Comparison of ENCODE assay signal across 8 cellular contexts in the genomic region with DNA sequence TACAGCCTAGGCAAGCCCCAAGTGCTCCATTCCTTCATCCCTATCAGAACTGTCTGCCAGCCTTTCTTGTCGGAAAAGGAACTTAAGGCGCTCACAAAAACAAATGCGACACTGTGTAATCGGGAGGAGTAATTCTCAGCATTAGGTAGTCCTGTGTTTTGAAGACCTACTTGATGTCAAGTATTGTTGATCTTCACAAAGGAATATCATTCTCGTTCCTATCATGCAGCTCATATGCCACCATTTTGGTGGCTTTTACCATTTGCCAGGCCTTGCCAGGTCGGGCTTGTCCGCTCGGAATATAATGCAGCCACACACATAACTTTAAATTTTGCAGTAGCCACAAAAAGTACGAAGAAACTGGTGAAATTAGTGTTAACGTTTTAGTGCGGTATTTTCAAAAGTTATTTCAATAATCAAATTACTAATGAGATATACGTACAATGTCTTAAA. TPM values are rescaled to one million over a fixed set of nuclear protein-coding genes. Genes with fewer than 3 reads are reported as not detected.
DNase-seq lines count a peak whose midpoint lies in the region; ATAC-seq and TF ChIP-seq lines count a peak whose summit lies in the region.

No MANE protein-coding gene starts in this region.

- H3K4me1 Mint-ChIP-seq in CD4-positive, alpha-beta T cell (ENCODE audit: low read depth), result peaks cover 38% of the 10 kb centered on the region
- peaks cover 28% of the 10 kb centered on the region for H3K4me1 Mint-ChIP-seq in activated B cell treated with CpG ODN at 0.5 μM for 24 hours

- H3K27me3 Mint-ChIP-seq in CD4-positive, alpha-beta T cell, result no peaks in the 10 kb centered on the region
- H3K27me3 Mint-ChIP-seq in activated B cell treated with CpG ODN at 0.5 μM for 24 hours, result peaks cover 2% of the 10 kb centered on the region

- H3K79me2 ChIP-seq in smooth muscle cell (ENCODE audit: low read depth), result peaks cover 37% of the 10 kb centered on the region

- peak overlapping the region; percentile 99 for H2AFZ ChIP-seq in smooth muscle cell (ENCODE audit: low read depth)

- 48% methylated on average over 12 of the region's 12 CpGs for WGBS in right cardiac atrium
- 49% methylated on average over 12 of the region's 12 CpGs for WGBS in smooth muscle cell (ENCODE audit: low lambda C conversion rate)

- ATAC-seq in CD4-positive, alpha-beta T cell (ENCODE audit: poor library complexity), result peak; percentile 1
- ATAC-seq in HG02678 (IDR thresholded peaks at IDR 0.05; ENCODE audit: unreplicated experiment) (peak; percentile 2), activated B cell treated with CpG ODN at 0.5 μM for 24 hours (ENCODE audit: low read depth) (no peak), right cardiac atrium (no peak), GM18498 (IDR thresholded peaks at IDR 0.05; ENCODE audit: unreplicated experiment) (no peak)

- H3K27me3 ChIP-seq in CD4-positive, alpha-beta T cell (ENCODE audit: control insufficient read depth, insufficient read depth, low read length), result no peaks in the 10 kb centered on the region
- H3K27me3 ChIP-seq in right cardiac atrium (ENCODE audit: control insufficient read depth, insufficient read depth) (no peaks in the 10 kb centered on the region), smooth muscle cell (ENCODE audit: low read depth) (no peaks in the 10 kb centered on the region)

- H3K4me3 ChIP-seq in right cardiac atrium (ENCODE audit: low read length), result peak overlapping the region; percentile 93
- H3K4me3 ChIP-seq in smooth muscle cell, result peak overlapping the region; percentile 94

- H3K9ac ChIP-seq in smooth muscle cell (ENCODE audit: low read depth), result peak overlapping the region; percentile 95

- CTCF ChIA-PET in CD4-positive, alpha-beta T cell (lab: Charles Lee), result no interaction called here
- CTCF ChIA-PET in activated B cell treated with CpG ODN at 0.5 μM for 24 hours (lab: Charles Lee), result interaction anchor here (1.1 kb wide), 1 partner anchor 486 kb away, joined by 4 read pairs; no protein-coding TSS in a partner anchor

- intact Hi-C loops in CD4-positive, alpha-beta T cell (cut with DNase I, micrococcal nuclease), result loop anchor here in 1 of 2 experiments (2.0 to 5.0 kb wide), 5 partner anchors 326 to 1281 kb away; partner anchors contain the start of genes GOLGA5 and TRIP11
- intact Hi-C loops in activated B cell treated with CpG ODN at 0.5 μM for 24 hours (cut with micrococcal nuclease), result loop anchor here (5.0 to 10.0 kb wide), 4 partner anchors 326 to 1556 kb away; partner anchors contain the start of genes ATXN3, CALM1, EFCAB11 and TDP1
- intact Hi-C loops in right cardiac atrium (cut with DNase I), result no loop called here

- H3K4me1 ChIP-seq in right cardiac atrium (ENCODE audit: control insufficient read depth, insufficient read depth, low read length) (peaks cover 4% of the 10 kb centered on the region), smooth muscle cell (ENCODE audit: low read depth) (peaks cover 11% of the 10 kb centered on the region)

- H4K20me1 ChIP-seq in smooth muscle cell (ENCODE audit: low read depth), result peaks cover 29% of the 10 kb centered on the region

- POLR2A ChIA-PET in CD4-positive, alpha-beta T cell (lab: Charles Lee), result interaction anchor here (1.3 to 1.9 kb wide), 4 partner anchors 10 to 595 kb away, joined by 3 to 9 read pairs (median 6); partner anchors contain the start of gene ATXN3
- POLR2A ChIA-PET in activated B cell treated with CpG ODN at 0.5 μM for 24 hours (lab: Charles Lee), result interaction anchor here (0.6 to 3.4 kb wide), 7 partner anchors 10 to 529 kb away, joined by 3 to 46 read pairs (median 4); partner anchors contain the start of genes CCDC88C and TRIP11

- H3F3A ChIP-seq in smooth muscle cell (ENCODE audit: low read depth), result peaks cover 3% of the 10 kb centered on the region

- H3K4me3 Mint-ChIP-seq in CD4-positive, alpha-beta T cell, result peak overlapping the region; percentile 100
- H3K4me3 Mint-ChIP-seq in activated B cell treated with CpG ODN at 0.5 μM for 24 hours, result peak overlapping the region; percentile 99

- no peaks in the 10 kb centered on the region for H3K36me3 ChIP-seq in smooth muscle cell (ENCODE audit: low read depth)

- peak overlapping the region; percentile 99 for H3K27ac ChIP-seq in CD4-positive, alpha-beta T cell (ENCODE audit: low read depth, low read length)
- H3K27ac ChIP-seq in right cardiac atrium (ENCODE audit: low read length) (peak overlapping the region; percentile 98), smooth muscle cell (ENCODE audit: low read depth) (peak overlapping the region; percentile 100)

- peak overlapping the region; percentile 89 for H3K4me2 ChIP-seq in smooth muscle cell

- H3K27ac Mint-ChIP-seq in CD4-positive, alpha-beta T cell, result peak overlapping the region; percentile 100
- H3K27ac Mint-ChIP-seq in activated B cell treated with CpG ODN at 0.5 μM for 24 hours, result peak overlapping the region; percentile 100

- no peak for TF ChIP-seq CTCF in CD4-positive, alpha-beta T cell (IDR thresholded peaks at IDR 0.05)
- TF ChIP-seq CTCF in activated B cell treated with CpG ODN at 0.5 μM for 24 hours (IDR thresholded peaks at IDR 0.05) (no peak), smooth muscle cell (IDR thresholded peaks at IDR 0.05; ENCODE audit: borderline replicate concordance, insufficient read depth, poor library complexity, severe bottlenecking) (no peak)

- H3K9me3 Mint-ChIP-seq in CD4-positive, alpha-beta T cell, result no peaks in the 10 kb centered on the region
- no peaks in the 10 kb centered on the region for H3K9me3 Mint-ChIP-seq in activated B cell treated with CpG ODN at 0.5 μM for 24 hours

- H3K36me3 Mint-ChIP-seq in CD4-positive, alpha-beta T cell (ENCODE audit: low read depth), result peaks cover 41% of the 10 kb centered on the region
- peaks cover 30% of the 10 kb centered on the region for H3K36me3 Mint-ChIP-seq in activated B cell treated with CpG ODN at 0.5 μM for 24 hours (ENCODE audit: low read depth)

- H3K9me3 ChIP-seq in CD4-positive, alpha-beta T cell (ENCODE audit: control insufficient read depth, low read length), result no peaks in the 10 kb centered on the region
- no peaks in the 10 kb centered on the region for H3K9me3 ChIP-seq in right cardiac atrium (ENCODE audit: control insufficient read depth, low read length)
- no peaks in the 10 kb centered on the region for H3K9me3 ChIP-seq in smooth muscle cell (replicated peaks; ENCODE audit: low read depth)

- DNase-seq in CD4-positive, alpha-beta T cell, result no peak
- DNase-seq in activated B cell treated with CpG ODN at 0.5 μM for 24 hours, result no peak
- DNase-seq in right cardiac atrium, result no peak
- DNase-seq in smooth muscle cell (lab: John Stamatoyannopoulos, UW; ENCODE audit: unreplicated experiment), result no peak
- no peak for DNase-seq in UCSD-AML1 (lab: John Stamatoyannopoulos, UW; ENCODE audit: unreplicated experiment)
- DNase-seq in glomerular visceral epithelial cell (ENCODE audit: extremely low spot score), result no peak

RNA-seq across cellular contexts. Expression of gene PPP4R3A, which starts 0.9 kb away (rescaled TPM):
- total RNA-seq in CD4-positive, alpha-beta T cell, result 100 to 1,000 TPM; 189 to 205 TPM
- total RNA-seq in activated B cell treated with CpG ODN at 0.5 μM for 24 hours, result 138 and 141 TPM in 2 replicates
- total RNA-seq in right cardiac atrium, result 10 to 100 TPM; 44.7 to 48.0 (median 47.1) TPM
- 42.4 TPM for polyA plus RNA-seq in right cardiac atrium
- total RNA-seq in smooth muscle cell, result 62.7 and 76.4 TPM in 2 replicates
- polyA plus RNA-seq in smooth muscle cell, result 35.3 and 49.2 TPM in 2 replicates

Comparison
In these comparisons a context has a peak if more than half of its experiments do, and no peak if none do; other contexts are left out.
1. ATAC-seq: peak in CD4-positive, alpha-beta T cell (single experiment) and HG02678 (single experiment); none in activated B cell treated with CpG ODN at 0.5 μM for 24 hours (single experiment), right cardiac atrium (0 of 2) and GM18498 (single experiment).
2. Peak in every context shown above with its lines, with median percentiles within 50 percentile points of each other: H3K27ac ChIP-seq.